ENCODE assay signal across 18 cellular contexts in the genomic region with DNA sequence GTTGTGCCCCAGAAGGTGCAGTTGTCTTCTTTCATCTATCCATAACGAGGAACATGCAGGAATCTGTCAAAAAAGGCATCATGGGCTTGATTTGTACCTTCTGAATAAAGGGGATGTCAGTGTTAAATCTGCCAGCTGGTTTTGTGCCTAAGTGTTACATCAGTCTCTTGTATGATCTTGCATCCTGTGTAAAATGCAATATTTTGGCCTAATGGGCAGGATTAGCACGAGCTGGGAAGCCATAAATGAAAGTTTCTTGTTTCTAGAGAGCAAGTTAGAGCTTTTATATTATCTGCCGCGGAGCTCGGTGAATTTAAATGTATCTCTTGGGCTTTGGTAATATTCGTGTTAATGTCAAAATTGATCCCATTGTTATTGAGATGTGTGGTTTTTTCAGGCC.
DNase-seq lines count a peak whose midpoint lies in the region; ATAC-seq and TF ChIP-seq lines count a peak whose summit lies in the region.
"Had no signal": no experiment of that assay in that cellular context is flagged by ENCODE, and none has a peak within 500 bp of the region (broad histone marks: within the 10 kb centered on the region; RNA-seq: fewer than 3 reads in every experiment).

No MANE protein-coding gene starts in this region.

- no peaks in the 10 kb centered on the region for H3K36me3 ChIP-seq in neural cell (ENCODE audit: insufficient read depth, low read length)
- H3K36me3 ChIP-seq: HAP-1 had no signal

- H3F3A ChIP-seq in neural cell (ENCODE audit: insufficient read depth, low read length, poor library complexity, severe bottlenecking), result no peaks in the 10 kb centered on the region

- no peak for TF ChIP-seq RAD21 in neural cell (conservative IDR thresholded peaks at IDR 0.05)

- H3K27ac ChIP-seq in neural cell (ENCODE audit: low read length), result peak overlapping the region; percentile 86
- H3K27ac ChIP-seq: BLaER1, C4-2B had no signal

- TF ChIP-seq CTCF in AG10803 (conservative IDR thresholded peaks at IDR 0.05; ENCODE audit: low read length) (no peak), neural cell (IDR thresholded peaks at IDR 0.05; ENCODE audit: poor library complexity, severe bottlenecking) (no peak)

- no peaks in the 10 kb centered on the region for H3K9me2 ChIP-seq in neural cell (ENCODE audit: insufficient read depth, low read length)

- no peaks in the 10 kb centered on the region for H3K27me3 ChIP-seq in neural cell (ENCODE audit: insufficient read depth, low read depth, low read length)
- H3K27me3 ChIP-seq: BLaER1 had no signal

- H3K9ac ChIP-seq in neural cell (ENCODE audit: low read length), result peak overlapping the region; percentile 40
- H3K9ac ChIP-seq: BLaER1 had no signal

- no peak overlapping the region for H3K4me3 ChIP-seq in AG10803 (ENCODE audit: low read length)
- peak overlapping the region; percentile 44 for H3K4me3 ChIP-seq in neural cell (ENCODE audit: low read length)
- H3K4me3 ChIP-seq: A549, BLaER1, HAP-1 had no signal

- no peaks in the 10 kb centered on the region for H3K79me2 ChIP-seq in neural cell (replicated peaks; ENCODE audit: insufficient read depth, low read length)

- no peaks in the 10 kb centered on the region for H4K20me1 ChIP-seq in neural cell (ENCODE audit: insufficient read depth)

- no peaks in the 10 kb centered on the region for H3K9me3 ChIP-seq in neural cell (ENCODE audit: low read length)
- H3K9me3 ChIP-seq: A549, BLaER1, Caco-2, HAP-1 had no signal

- no peak overlapping the region for H2AFZ ChIP-seq in neural cell (ENCODE audit: low read depth, low read length)

- ATAC-seq in HG02610 (IDR thresholded peaks at IDR 0.05; ENCODE audit: unreplicated experiment), result no peak
- ATAC-seq: A549; CD8-positive, alpha-beta T cell had no signal

- peak; percentile 52 for DNase-seq in AG10803 (ENCODE audit: low read depth)
- peak; percentile 7 for DNase-seq in NCI-H69 (lab: John Stamatoyannopoulos, UW)
- no peak for DNase-seq in stimulated activated naive CD4-positive, alpha-beta T cell (lab: John Stamatoyannopoulos, UW)
- no peak for DNase-seq in NCI-H146 (lab: John Stamatoyannopoulos, UW)
- DNase-seq: 8988T; Caco-2; CD4-positive, CD25-positive, alpha-beta regulatory T cell; CD8-positive, alpha-beta T cell; DMS153; DND-41; GOT3; HFFc6 had no signal

- peak overlapping the region; percentile 16 for H3K4me2 ChIP-seq in neural cell (ENCODE audit: low read length)
- H3K4me2 ChIP-seq: A549, BLaER1 had no signal

- TF ChIP-seq EP300 in neural cell (conservative IDR thresholded peaks at IDR 0.05; ENCODE audit: poor library complexity, severe bottlenecking), result peak; percentile 41

TF ChIP-seq in neural cell, 6 proteins besides CTCF, POLR2A, EP300 and RAD21:
- TF ChIP-seq EZH2 (IDR thresholded peaks at IDR 0.05; ENCODE audit: borderline replicate concordance, insufficient read depth, low read length, poor library complexity, severe bottlenecking), result no peak
- TF ChIP-seq REST (IDR thresholded peaks at IDR 0.05; ENCODE audit: borderline replicate concordance), result no peak
- TF ChIP-seq SMC3 (conservative IDR thresholded peaks at IDR 0.05; ENCODE audit: poor library complexity), result no peak
- no peak for TF ChIP-seq TAF1 (IDR thresholded peaks at IDR 0.05; ENCODE audit: low read depth)
- no peak for TF ChIP-seq POLR2AphosphoS5 (IDR thresholded peaks at IDR 0.05)
- no peak for TF ChIP-seq MXI1 (conservative IDR thresholded peaks at IDR 0.05; ENCODE audit: poor library complexity, severe bottlenecking)

Comparison
In these comparisons a context has a peak if more than half of its experiments do, and no peak if none do; other contexts are left out.
1. DNase-seq: peak in AG10803 (single experiment) and NCI-H69 (single experiment); none in stimulated activated naive CD4-positive, alpha-beta T cell (0 of 6) and NCI-H146 (single experiment).